ENCODE assay signal across 21 cellular contexts in the genomic region with DNA sequence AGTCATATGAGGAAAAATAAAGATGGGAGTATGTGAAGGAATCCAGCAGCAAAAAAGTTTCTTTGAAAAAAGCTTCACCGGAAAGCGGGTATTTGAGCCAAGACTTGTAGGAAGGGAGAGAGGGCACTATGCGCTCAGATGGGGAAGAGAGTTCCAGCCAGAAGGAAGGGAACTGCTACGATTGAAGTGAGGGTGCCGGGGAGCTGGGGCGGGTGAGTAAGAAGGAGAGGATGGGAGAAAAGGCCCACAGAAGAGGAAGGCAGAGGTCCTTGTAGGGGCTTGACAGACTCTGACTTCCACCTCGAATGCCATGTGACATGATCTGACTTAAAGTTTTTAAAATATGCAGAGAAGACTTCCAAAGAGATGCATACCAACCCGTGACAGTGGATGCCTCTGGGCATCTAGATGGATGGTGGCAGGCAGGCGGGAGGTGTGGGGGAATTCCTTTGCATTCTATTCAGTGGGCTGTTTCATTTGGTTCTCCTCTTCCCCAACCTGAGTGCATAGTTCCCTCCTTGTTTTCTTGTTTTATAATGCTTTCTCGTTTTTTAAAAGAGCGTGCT. TPM values are rescaled to one million over a fixed set of nuclear protein-coding genes. Genes with fewer than 3 reads are reported as not detected.
DNase-seq lines count a peak whose midpoint lies in the region; ATAC-seq, FAIRE-seq and TF ChIP-seq lines count a peak whose summit lies in the region.
"Had no signal": no experiment of that assay in that cellular context is flagged by ENCODE, and none has a peak within 500 bp of the region (broad histone marks: within the 10 kb centered on the region; RNA-seq: fewer than 3 reads in every experiment).

No MANE protein-coding gene starts in this region.

- peaks cover 6% of the 10 kb centered on the region for H3K36me3 Mint-ChIP-seq in mesothelial cell of epicardium

- no peak overlapping the region for H3K27ac ChIP-seq in foreskin keratinocyte
- H3K27ac ChIP-seq: C4-2B, SK-N-MC had no signal

- peak overlapping the region; percentile 49 for H3K27ac Mint-ChIP-seq in mesothelial cell of epicardium
- H3K27ac Mint-ChIP-seq: CD8-positive, alpha-beta memory T cell had no signal

- H3K4me1 Mint-ChIP-seq in mesothelial cell of epicardium, result peaks cover 31% of the 10 kb centered on the region

- no peaks in the 10 kb centered on the region for H3K27me3 Mint-ChIP-seq in mesothelial cell of epicardium (ENCODE audit: low read depth)

- DNase-seq in COLO829 (ENCODE audit: low spot score), result peak; percentile 93
- peak; percentile 74 for DNase-seq in HTR-8/SVneo (ENCODE audit: insufficient read length, low spot score)
- DNase-seq in foreskin keratinocyte, result peak in 1 of 2 donors; percentile 64
- DNase-seq in mesothelial cell of epicardium (ENCODE audit: low spot score in 2 of 2, unreplicated experiment in 2 of 2), result no peak
- DNase-seq in MV-4-11 (lab: John Stamatoyannopoulos, UW), result no peak
- DNase-seq in NCI-H2227 treated with DMSO at 0.1 percent for 48 hours (lab: John Stamatoyannopoulos, UW), result no peak
- DNase-seq: CD8-positive, alpha-beta memory T cell; GOT3; HCEC 1CT; KG1; NCI-H1694 treated with DMSO at 0.1 percent for 48 hours; NCI-H2081 treated with DMSO at 0.1 percent for 48 hours; NCI-H2171 treated with DMSO at 0.1 percent for 48 hours; NCI-H446 treated with DMSO at 0.1 percent for 48 hours; NCI-H526 treated with DMSO at 0.1 percent for 48 hours; Right ventricle myocardium superior had no signal

- H3K4me3 Mint-ChIP-seq in mesothelial cell of epicardium, result no peak overlapping the region
- H3K4me3 Mint-ChIP-seq: CD8-positive, alpha-beta memory T cell had no signal

- H3K9me3 Mint-ChIP-seq in mesothelial cell of epicardium, result peaks cover under 1% of the 10 kb centered on the region

- H3K4me1 ChIP-seq in foreskin keratinocyte, result no peaks in the 10 kb centered on the region

- ATAC-seq in foreskin keratinocyte (peak; percentile 66), GM19035 (IDR thresholded peaks at IDR 0.05; ENCODE audit: unreplicated experiment) (no peak), GM21423 (IDR thresholded peaks at IDR 0.05; ENCODE audit: unreplicated experiment) (no peak)

- H3K27me3 ChIP-seq in foreskin keratinocyte, result no peaks in the 10 kb centered on the region

- FAIRE-seq in HTR-8/SVneo (lab: Jason Lieb, UNC), result no peak
- FAIRE-seq: A204.1 had no signal

- TF ChIP-seq CTCF in foreskin keratinocyte (conservative IDR thresholded peaks at IDR 0.05) (no peak), mesothelial cell of epicardium (IDR thresholded peaks at IDR 0.05; ENCODE audit: unreplicated experiment) (no peak)

RNA-seq across cellular contexts. Expression of a gene that starts 44.9 kb away (rescaled TPM):
- total RNA-seq in foreskin keratinocyte, result 0.24 and 0.71 TPM in 2 replicates
- 1.4 and 3.5 TPM in 2 replicates for polyA plus RNA-seq in foreskin keratinocyte
- 34.1 to 39.7 TPM (median 34.8 TPM) in 3 replicates for total RNA-seq in mesothelial cell of epicardium
- polyA plus RNA-seq: CD8-positive, alpha-beta memory T cell had no signal

Comparison
In these comparisons a context has a peak if more than half of its experiments do, and no peak if none do; other contexts are left out.
1. DNase-seq: peak in COLO829 (single experiment) and HTR-8/SVneo (single experiment); none in mesothelial cell of epicardium (0 of 2), MV-4-11 (single experiment) and NCI-H2227 treated with DMSO at 0.1 percent for 48 hours (single experiment).
2. RNA of a gene that starts 44.9 kb away (total RNA-seq): 34.1 to 39.7 TPM in mesothelial cell of epicardium; 0.24 to 0.71 TPM in foreskin keratinocyte; every median in the first group is over 10 times any median in the second.